8 cellular contexts compared by ENCODE assay signal in the genomic region with DNA sequence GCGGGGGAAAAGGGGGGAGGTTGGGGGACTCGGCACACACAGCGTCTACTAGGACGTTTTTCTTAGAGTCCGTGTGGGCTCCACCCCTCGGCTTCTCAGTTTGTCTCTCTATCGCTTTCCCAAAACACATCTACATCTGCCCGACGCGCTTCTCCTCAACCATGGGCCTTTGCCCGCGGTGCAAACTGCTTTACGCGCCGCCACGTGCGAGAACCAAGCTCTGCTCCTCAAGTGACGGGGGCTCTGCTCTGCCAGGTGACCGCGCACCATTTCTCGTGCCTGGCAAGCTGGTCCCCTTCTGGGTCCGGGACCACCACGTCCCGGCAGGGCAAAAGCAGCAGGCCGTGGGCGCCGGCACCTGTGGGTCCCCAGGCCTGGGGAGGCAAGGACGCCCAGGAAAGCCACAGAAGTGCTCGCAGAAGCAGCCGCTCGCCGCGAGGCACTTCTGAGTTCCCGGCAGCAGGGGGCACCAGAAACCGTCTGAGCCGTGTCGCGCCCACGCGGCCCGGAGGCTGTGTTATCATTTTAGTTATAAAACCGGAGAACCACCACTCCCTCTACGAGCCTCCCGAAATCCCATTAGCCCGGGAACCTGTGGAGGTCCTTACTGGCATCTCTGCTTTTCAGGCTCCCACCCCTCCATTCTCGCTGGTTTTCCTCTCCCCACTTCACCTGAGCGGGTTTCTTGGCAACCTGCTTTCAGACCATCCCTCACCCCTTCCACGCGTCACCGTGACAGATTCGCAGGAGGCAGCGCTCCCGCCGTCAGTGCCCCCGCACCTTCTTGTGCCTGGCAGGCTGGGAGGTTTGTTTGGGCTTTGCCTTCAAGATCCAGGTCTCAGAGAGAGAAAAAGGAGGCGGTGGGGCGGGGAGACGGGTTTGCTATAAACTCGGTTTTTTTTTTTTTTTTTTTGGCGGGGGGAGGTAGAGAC. TPM values are rescaled to one million over a fixed set of nuclear protein-coding genes. Genes with fewer than 3 reads are reported as not detected.
DNase-seq lines count a peak whose midpoint lies in the region; ATAC-seq and TF ChIP-seq lines count a peak whose summit lies in the region.

No MANE protein-coding gene starts in this region.

- H3K4me2 ChIP-seq in osteoblast (ENCODE audit: insufficient read depth, low read length): peak overlapping the region; percentile 91

- peak overlapping the region; percentile 78 for H3K27ac ChIP-seq in osteoblast (ENCODE audit: low read depth, low read length)

- H3K79me2 ChIP-seq in osteoblast (ENCODE audit: insufficient read depth, low read length): peaks cover 93% of the 10 kb centered on the region

- peaks cover 5% of the 10 kb centered on the region for H3K4me1 Mint-ChIP-seq in activated T-helper 17 cell treated with anti-CD3 and anti-CD28 coated beads, Interleukin-2, amount 50 U/mL, for 72 hours
- peaks cover 32% of the 10 kb centered on the region for H3K4me1 Mint-ChIP-seq in type B pancreatic cell (ENCODE audit: unreplicated experiment)

- H3K36me3 Mint-ChIP-seq in activated T-helper 17 cell treated with anti-CD3 and anti-CD28 coated beads, Interleukin-2, amount 50 U/mL, for 72 hours (ENCODE audit: low read depth): no peaks in the 10 kb centered on the region
- no peaks in the 10 kb centered on the region for H3K36me3 Mint-ChIP-seq in type B pancreatic cell

- no peaks in the 10 kb centered on the region for H3K27me3 ChIP-seq in osteoblast (ENCODE audit: insufficient read depth, low read length)

- H3K4me1 ChIP-seq in osteoblast (ENCODE audit: insufficient read depth, low read length): peaks cover 42% of the 10 kb centered on the region

- peaks cover 67% of the 10 kb centered on the region for H3K27me3 Mint-ChIP-seq in activated T-helper 17 cell treated with anti-CD3 and anti-CD28 coated beads, Interleukin-2, amount 50 U/mL, for 72 hours
- peaks cover 91% of the 10 kb centered on the region for H3K27me3 Mint-ChIP-seq in type B pancreatic cell

- no peaks in the 10 kb centered on the region for H4K20me1 ChIP-seq in osteoblast (ENCODE audit: insufficient read depth, low read length)

- TF ChIP-seq CTCF in osteoblast (IDR thresholded peaks at IDR 0.05; ENCODE audit: extremely low read depth, low read depth, low read length): peak; percentile 70
- peak; percentile 91 for TF ChIP-seq CTCF in type B pancreatic cell (conservative IDR thresholded peaks at IDR 0.05)

- H3K36me3 ChIP-seq in osteoblast (ENCODE audit: insufficient read depth, low read length): peaks cover 9% of the 10 kb centered on the region

- no peaks in the 10 kb centered on the region for H3K9me3 ChIP-seq in osteoblast (ENCODE audit: low read depth, low read length)

- H3K4me3 ChIP-seq in osteoblast (ENCODE audit: insufficient read depth, low read length): peak overlapping the region; percentile 89

- peak overlapping the region; percentile 56 for H3K4me3 Mint-ChIP-seq in activated T-helper 17 cell treated with anti-CD3 and anti-CD28 coated beads, Interleukin-2, amount 50 U/mL, for 72 hours
- peak overlapping the region; percentile 84 for H3K4me3 Mint-ChIP-seq in type B pancreatic cell

- no peak overlapping the region for H3K27ac Mint-ChIP-seq in activated T-helper 17 cell treated with anti-CD3 and anti-CD28 coated beads, Interleukin-2, amount 50 U/mL, for 72 hours
- no peak overlapping the region for H3K27ac Mint-ChIP-seq in type B pancreatic cell

- no peaks in the 10 kb centered on the region for H3K9me3 Mint-ChIP-seq in activated T-helper 17 cell treated with anti-CD3 and anti-CD28 coated beads, Interleukin-2, amount 50 U/mL, for 72 hours
- H3K9me3 Mint-ChIP-seq in type B pancreatic cell: no peaks in the 10 kb centered on the region

- DNase-seq in AG08396 (ENCODE audit: low spot score) (peak; percentile 90), NCI-H748 treated with DMSO at 0.1 percent for 48 hours (lab: John Stamatoyannopoulos, UW) (peak; percentile 71), glomerular visceral epithelial cell (ENCODE audit: extremely low spot score) (peak; percentile 87), osteoblast (ENCODE audit: insufficient read length, low spot score, missing footprints) (peak; percentile 99), type B pancreatic cell (ENCODE audit: extremely low spot score, unreplicated experiment) (peak; percentile 87)

- ATAC-seq in GM18867 (IDR thresholded peaks at IDR 0.05; ENCODE audit: unreplicated experiment) (peak; percentile 92), HG03175 (IDR thresholded peaks at IDR 0.05; ENCODE audit: unreplicated experiment) (peak; percentile 74)
- peak; percentile 66 for ATAC-seq in activated T-helper 17 cell treated with anti-CD3 and anti-CD28 coated beads, Interleukin-2, amount 50 U/mL, for 72 hours (replicated peaks)

- peak overlapping the region; percentile 90 for H2AFZ ChIP-seq in osteoblast (ENCODE audit: low read length)

RNA-seq across cellular contexts. Expression of gene GDNF, which starts 2.5 kb away (rescaled TPM):
- total RNA-seq in activated T-helper 17 cell treated with anti-CD3 and anti-CD28 coated beads, Interleukin-2, amount 50 U/mL, for 72 hours: not detected
- total RNA-seq in osteoblast: 5.0 and 6.2 TPM in 2 replicates
- 0.98 and 5.7 TPM in 2 replicates for total RNA-seq in type B pancreatic cell (ENCODE audit: low replicate concordance)

Comparison
In these comparisons a context has a peak if more than half of its experiments do, and no peak if none do; other contexts are left out.
1. Peak in every context shown above with its lines: DNase-seq, ATAC-seq, H3K4me3 ChIP-seq and H3K27ac ChIP-seq.